In genomic region chr7:17242504-17242903, GRCh38 we compare ENCODE assay signal across 21 cellular contexts.
"Had no signal": no experiment of that assay in that cellular context is flagged by ENCODE, and none has a peak within 500 bp of the region (broad histone marks: within the 10 kb centered on the region; RNA-seq: fewer than 3 reads in every experiment).

No MANE protein-coding gene starts in this region.

- H3K27me3 ChIP-seq: adrenal gland, MG63 had no signal

- H3K4me2 ChIP-seq: KMS-11 had no signal

- DNase-seq: activated CD4-positive, alpha-beta memory T cell treated with anti-CD3 and anti-CD28 coated beads, Interleukin-2, amount 10 ng/mL, durations not matched to agents 7 days and 5 days; activated CD4-positive, alpha-beta T cell treated with anti-CD3 and anti-CD28 coated beads for 36 hours; activated CD4-positive, alpha-beta T cell treated with anti-CD3 and anti-CD28 coated beads, Interleukin-2, amount 50 U/mL, for 1 hour; activated CD4-positive, CD25-positive, alpha-beta regulatory T cell; activated naive CD4-positive, alpha-beta T cell treated with anti-CD3 and anti-CD28 coated beads, Interleukin-2, amount 50 U/mL, for 16 hours; activated naive CD8-positive, alpha-beta T cell treated with anti-CD3 and anti-CD28 coated beads, Interleukin-2, amount 10 ng/mL, durations not matched to agents 7 days and 5 days; activated T-cell treated with anti-CD3 and anti-CD28 coated beads, Interleukin-2, amount 50 U/mL, for 72 hours; adrenal gland; aorta; MG63; NCI-H1048; NCI-H146; NCI-H1930; NCI-H2107; NCI-H2171 treated with DMSO at 0.1 percent for 48 hours; NCI-H226; NCI-H82; SIG-M5; T-helper 17 cell; T-helper 9 cell had no signal

- H3K27ac ChIP-seq: adrenal gland, KMS-11 had no signal

- ATAC-seq: activated CD4-positive, alpha-beta T cell treated with anti-CD3 and anti-CD28 coated beads for 36 hours; activated T-cell treated with anti-CD3 and anti-CD28 coated beads, Interleukin-2, amount 50 U/mL, for 72 hours; T-helper 17 cell had no signal

- H3K9ac ChIP-seq: KMS-11 had no signal

- H3K9me3 ChIP-seq: adrenal gland had no signal

- H3K4me3 ChIP-seq: adrenal gland, MG63 had no signal

- H3K36me3 ChIP-seq: adrenal gland, MG63 had no signal
